Comparison of ENCODE assay signal across 25 cellular contexts in the genomic region with DNA sequence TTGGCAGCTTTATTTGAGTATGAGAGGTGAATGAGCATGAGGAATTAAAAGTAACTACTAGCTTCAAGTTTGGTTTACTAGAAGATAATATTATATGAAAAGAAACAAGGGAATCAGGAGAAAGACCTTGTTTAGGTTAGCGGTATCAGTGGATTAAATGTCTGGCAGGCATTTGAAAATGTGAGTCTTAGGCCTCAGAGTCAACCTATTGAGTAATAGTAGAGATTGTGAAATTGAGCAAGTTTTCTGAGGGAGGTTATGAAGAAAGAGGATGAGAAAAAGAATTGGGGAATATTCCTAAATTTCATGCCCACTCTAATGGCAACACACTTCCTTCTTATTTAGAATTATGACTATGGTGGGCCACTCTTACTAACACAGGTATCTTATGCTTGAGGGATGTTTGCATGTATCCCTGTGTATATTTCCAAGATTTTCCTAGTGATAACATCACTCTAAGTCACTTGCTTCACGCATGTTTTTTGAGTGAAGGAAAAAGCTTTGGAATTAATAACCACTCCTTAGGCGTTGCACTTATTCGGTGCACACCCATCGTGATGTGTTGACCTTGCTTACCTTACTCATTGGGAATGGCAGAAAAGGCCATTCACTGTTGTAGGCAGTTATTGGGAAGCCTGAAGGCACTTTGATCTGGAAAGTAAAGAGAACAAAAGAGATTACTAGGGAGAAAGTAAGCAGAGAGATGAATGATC. TPM values are rescaled to one million over a fixed set of nuclear protein-coding genes. Genes with fewer than 3 reads are reported as not detected.
DNase-seq lines count a peak whose midpoint lies in the region; ATAC-seq, FAIRE-seq and TF ChIP-seq lines count a peak whose summit lies in the region.
"Had no signal": no experiment of that assay in that cellular context is flagged by ENCODE, and none has a peak within 500 bp of the region (broad histone marks: within the 10 kb centered on the region; RNA-seq: fewer than 3 reads in every experiment).

No MANE protein-coding gene starts in this region.

- no peak overlapping the region for H3K9ac ChIP-seq in K562 (ENCODE audit: insufficient read depth in 1 of 2, low read depth in 2 of 2, low read length in 2 of 2)

- intact Hi-C loops in K562 (cut with micrococcal nuclease) = no loop called here
- intact Hi-C loops in CD4-positive, alpha-beta memory T cell (cut with micrococcal nuclease) = loop anchor here (10.0 kb wide), 2 partner anchors 185 to 635 kb away; no protein-coding TSS in a partner anchor

- H3K27me3 Mint-ChIP-seq in CD4-positive, alpha-beta memory T cell = peaks cover 2% of the 10 kb centered on the region in 2 donors

- no peak for ATAC-seq in K562
- no peak for ATAC-seq in HG02870 (IDR thresholded peaks at IDR 0.05; ENCODE audit: unreplicated experiment)
- ATAC-seq: gastroesophageal sphincter; naive thymus-derived CD4-positive, alpha-beta T cell; Right ventricle myocardium inferior had no signal

- H3K27me3 ChIP-seq in K562 (ENCODE audit: control insufficient read depth in 2 of 2, insufficient read depth in 2 of 2, low read length in 2 of 2) (no peaks in the 10 kb centered on the region), hepatocyte (no peaks in the 10 kb centered on the region)
- no peaks in the 10 kb centered on the region for H3K27me3 ChIP-seq in CD4-positive, alpha-beta memory T cell (ENCODE audit: insufficient read depth, low read length)
- H3K27me3 ChIP-seq: adrenal gland, gastroesophageal sphincter, tibial nerve had no signal

- TF ChIP-seq CTCF in K562 (IDR thresholded peaks at IDR 0.05 in 2 of 3, conservative IDR thresholded peaks at IDR 0.05 in 1 of 3; ENCODE audit: insufficient read depth in 2 of 3, low read depth in 1 of 3, low read length in 3 of 3) = no peak
- TF ChIP-seq CTCF in hepatocyte (IDR thresholded peaks at IDR 0.05; ENCODE audit: poor library complexity) = no peak

- H3K4me3 Mint-ChIP-seq in CD4-positive, alpha-beta memory T cell = no peak overlapping the region
- H3K4me3 Mint-ChIP-seq: activated B cell treated with CpG ODN at 0.5 μM for 24 hours; CD4-positive, CD25-positive, alpha-beta regulatory T cell; naive thymus-derived CD4-positive, alpha-beta T cell; T-helper 1 cell treated with Interleukin-12 subunit alpha and Interleukin-12 subunit beta and Interleukin-4 antibody, amounts not matched to agents 30 μg/mL and 1 μg/mL, for 36 hours had no signal

- H3K9me1 ChIP-seq in K562 (ENCODE audit: control insufficient read depth, insufficient read depth, low read length) = no peaks in the 10 kb centered on the region

- H3K4me3 ChIP-seq in K562 = no peak overlapping the region
- H3K4me3 ChIP-seq in hepatocyte = no peak overlapping the region
- H3K4me3 ChIP-seq in urinary bladder (ENCODE audit: low read depth, low read length) = no peak overlapping the region
- H3K4me3 ChIP-seq in CD4-positive, alpha-beta memory T cell (ENCODE audit: low read length in 2 of 2) = no peak overlapping the region
- H3K4me3 ChIP-seq: adrenal gland, gastroesophageal sphincter, lung, tibial nerve had no signal

- H3K4me2 ChIP-seq in K562 (ENCODE audit: insufficient read depth, low read length) (no peak overlapping the region), hepatocyte (no peak overlapping the region)

- 79% methylated on average over 5 of the region's 5 CpGs for WGBS in K562 (ENCODE audit: insufficient coverage, low coverage, missing lambda C conversion rate)
- WGBS in hepatocyte (ENCODE audit: low lambda C conversion rate, missing lambda C conversion rate) = 81% methylated on average over 5 of the region's 5 CpGs
- 78% methylated on average over 5 of the region's 5 CpGs for WGBS in urinary bladder

- no peaks in the 10 kb centered on the region for H3K79me2 ChIP-seq in K562 (ENCODE audit: control insufficient read depth, insufficient read depth, low read length)
- H3K79me2 ChIP-seq in hepatocyte = peaks cover 2% of the 10 kb centered on the region

- TF ChIP-seq POLR2A in K562 (conservative IDR thresholded peaks at IDR 0.05) = no peak

- no peaks in the 10 kb centered on the region for H3K9me2 ChIP-seq in hepatocyte (replicated peaks; ENCODE audit: insufficient read depth)

- no peaks in the 10 kb centered on the region for H3K4me1 Mint-ChIP-seq in CD4-positive, alpha-beta memory T cell
- H3K4me1 Mint-ChIP-seq: activated B cell treated with CpG ODN at 0.5 μM for 24 hours; CD4-positive, CD25-positive, alpha-beta regulatory T cell had no signal

- H3K27ac Mint-ChIP-seq in CD4-positive, alpha-beta memory T cell = no peak overlapping the region
- H3K27ac Mint-ChIP-seq: activated B cell treated with CpG ODN at 0.5 μM for 24 hours; CD4-positive, CD25-positive, alpha-beta regulatory T cell; naive thymus-derived CD4-positive, alpha-beta T cell; T-helper 1 cell treated with Interleukin-12 subunit alpha and Interleukin-12 subunit beta and Interleukin-4 antibody, amounts not matched to agents 30 μg/mL and 1 μg/mL, for 36 hours had no signal

- BruUV-seq in K562 (replicated peaks; lab: Mats Ljungman, UMichigan) = no TSS peak

- CTCF ChIA-PET in K562 (lab: Yijun Ruan, JAX; ENCODE audit: low intra/inter-chr PET ratio) = no interaction called here
- CTCF ChIA-PET in CD4-positive, alpha-beta memory T cell (lab: Charles Lee; ENCODE audit: partially characterized antibody) = interaction anchor here (0.8 kb wide), 1 partner anchor 366 kb away, joined by 3 read pairs; no protein-coding TSS in a partner anchor

- no peaks in the 10 kb centered on the region for H3K36me3 ChIP-seq in K562 (ENCODE audit: control insufficient read depth, insufficient read depth, low read length)
- no peaks in the 10 kb centered on the region for H3K36me3 ChIP-seq in hepatocyte (replicated peaks; ENCODE audit: insufficient read depth, low read depth)
- H3K36me3 ChIP-seq in urinary bladder (ENCODE audit: insufficient read depth) = no peaks in the 10 kb centered on the region
- no peaks in the 10 kb centered on the region for H3K36me3 ChIP-seq in CD4-positive, alpha-beta memory T cell (ENCODE audit: insufficient read depth, low read length)
- H3K36me3 ChIP-seq: adrenal gland, gastroesophageal sphincter, tibial nerve had no signal

- H3K4me1 ChIP-seq in K562 (replicated peaks in 1 of 2; ENCODE audit: control insufficient read depth in 2 of 2, insufficient read depth in 2 of 2, low read length in 2 of 2) = peaks cover 0 to 17% of the 10 kb centered on the region in 2 experiments; a peak in 3 of 5 replicates
- peaks cover 5% of the 10 kb centered on the region for H3K4me1 ChIP-seq in hepatocyte (ENCODE audit: insufficient read depth)
- no peaks in the 10 kb centered on the region for H3K4me1 ChIP-seq in urinary bladder (ENCODE audit: insufficient read depth)
- no peaks in the 10 kb centered on the region for H3K4me1 ChIP-seq in CD4-positive, alpha-beta memory T cell (ENCODE audit: insufficient read depth, low read length)
- H3K4me1 ChIP-seq: adrenal gland, gastroesophageal sphincter, tibial nerve had no signal

- H2AFZ ChIP-seq in K562 (ENCODE audit: low read depth, low read length) (no peak overlapping the region), hepatocyte (no peak overlapping the region)

- no peak overlapping the region for H3K27ac ChIP-seq in K562 (ENCODE audit: extremely low read depth, low read depth, low read length)
- peak overlapping the region; percentile 70 for H3K27ac ChIP-seq in hepatocyte
- peak overlapping the region; percentile 16 for H3K27ac ChIP-seq in urinary bladder (ENCODE audit: low read depth)
- no peak overlapping the region for H3K27ac ChIP-seq in CD4-positive, alpha-beta memory T cell (ENCODE audit: low read depth, low read length)
- H3K27ac ChIP-seq: 22Rv1, adrenal gland, gastroesophageal sphincter, tibial nerve had no signal

- no peak for TF ChIP-seq RAD21 in K562 (CRISPR knock-in tag; conservative IDR thresholded peaks at IDR 0.05 in 1 of 2, IDR thresholded peaks at IDR 0.05 in 1 of 2)

- H4K20me1 ChIP-seq in K562 (replicated peaks; ENCODE audit: control insufficient read depth, insufficient read depth, low read length) (no peaks in the 10 kb centered on the region), hepatocyte (ENCODE audit: insufficient read depth, poor library complexity, severe bottlenecking) (no peaks in the 10 kb centered on the region)

- no peak for TF ChIP-seq EP300 in K562 (IDR thresholded peaks at IDR 0.05; ENCODE audit: low read length)

- POLR2A ChIA-PET in K562 (lab: Yijun Ruan, JAX) = interaction anchor here (0.6 kb wide), 1 partner anchor 318 kb away, joined by 3 read pairs; no protein-coding TSS in a partner anchor
- POLR2A ChIA-PET in CD4-positive, alpha-beta memory T cell (lab: Charles Lee; ENCODE audit: partially characterized antibody) = no interaction called here

- in situ Hi-C loops in K562 (cut with MboI) = no loop called here

- H3K9me3 ChIP-seq in K562 (replicated peaks; ENCODE audit: control insufficient read depth, insufficient read depth, low read depth, low read length) = no peaks in the 10 kb centered on the region
- peaks cover 10% of the 10 kb centered on the region for H3K9me3 ChIP-seq in hepatocyte (ENCODE audit: low read depth)
- H3K9me3 ChIP-seq in CD4-positive, alpha-beta memory T cell (ENCODE audit: control insufficient read depth in 1 of 2, low read length in 2 of 2) = no peaks in the 10 kb centered on the region
- H3K9me3 ChIP-seq: adrenal gland, gastroesophageal sphincter had no signal

- no peaks in the 10 kb centered on the region for H3K36me3 Mint-ChIP-seq in CD4-positive, alpha-beta memory T cell
- H3K36me3 Mint-ChIP-seq: CD4-positive, CD25-positive, alpha-beta regulatory T cell had no signal

- peaks cover 0 to 7% (median 0%) of the 10 kb centered on the region in 8 donors for H3K9me3 Mint-ChIP-seq in CD4-positive, alpha-beta memory T cell

- FAIRE-seq in K562 (lab: Jason Lieb, UNC) = no peak
- FAIRE-seq: GM18507 had no signal

- DNase-seq in SIG-M5 treated with dmso at 0.1 percent for 504 hours (lab: John Stamatoyannopoulos, UW; ENCODE audit: unreplicated experiment) (peak; percentile 77), SIG-M5 (lab: John Stamatoyannopoulos, UW) (no peak), K562 (ENCODE audit: extremely low read depth in 1 of 4, low spot score in 3 of 4) (no peak), hepatocyte (ENCODE audit: low spot score) (no peak), NCI-H524 (lab: John Stamatoyannopoulos, UW) (no peak)
- DNase-seq in CD4-positive, alpha-beta memory T cell = no peak
- DNase-seq: activated B cell treated with CpG ODN at 0.5 μM for 24 hours; adrenal gland; CD4-positive, CD25-positive, alpha-beta regulatory T cell; effector memory CD4-positive, alpha-beta T cell; H7; naive thymus-derived CD4-positive, alpha-beta T cell; NCI-H146; NCI-H345; NK-92 treated with Interleukin-12 subunit alpha and Interleukin-12 subunit beta, amount 100 ng/mL, for 24 hours; posterior cingulate gyrus had no signal

RNA-seq across cellular contexts. Expression of gene ELL2, which starts 8.2 kb away (rescaled TPM):
- 31.2 and 65.3 TPM in 2 replicates for total RNA-seq in K562 (2011; cell fraction: chromatin; rRNA removed; ENCODE audit: low replicate concordance)
- 11.2 and 15.0 TPM in 2 replicates for total RNA-seq in K562 (2011; cell fraction: nucleolus; rRNA removed)
- 29.9 and 45.8 TPM in 2 replicates for total RNA-seq in K562 (2011; cell fraction: nucleoplasm; rRNA removed)
- 14.0 and 18.3 TPM in 2 replicates for total RNA-seq in K562 (2014; rRNA removed)
- total RNA-seq in K562 (2014; rRNA removed; fragmentation: Illumina TruSeq; extraction: Trizol) = 14.7 and 17.1 TPM in 2 replicates
- 10.1 and 12.5 TPM in 2 replicates for total RNA-seq in K562 (2015; rRNA removed; fragmentation: Illumina TruSeq; extraction: Trizol)
- 16.2 and 23.1 TPM in 2 replicates for total RNA-seq in K562 (2021)
- polyA plus RNA-seq in K562 (2011; rRNA removed) = 11.1 and 16.3 TPM in 2 replicates
- 4.0 and 4.7 TPM in 2 replicates for polyA plus RNA-seq in K562 (2011; cell fraction: cytosol; rRNA removed)
- 13.8 and 14.7 TPM in 2 replicates for polyA plus RNA-seq in K562 (2011; cell fraction: nucleus; rRNA removed)
- polyA plus RNA-seq in K562 (2012) = 8.3 and 11.9 TPM in 2 replicates
- 11.4 and 14.5 TPM in 2 replicates for polyA plus RNA-seq in K562 (2014; fragmentation: Illumina TruSeq; extraction: Trizol)
- 1 to 10 TPM; 4.3 to 6.8 TPM for polyA plus RNA-seq in K562 (2014; fragmentation: Nextera tagmentation; extraction: Ambion mirVana)
- 9.0 and 14.6 TPM in 2 replicates for polyA plus RNA-seq in K562 (2014; rRNA removed)
- 21.9 and 28.0 TPM in 2 replicates for polyA minus RNA-seq in K562 (2011; rRNA and poly(A)+ RNA removed)
- 4.8 and 11.7 TPM in 2 replicates for polyA minus RNA-seq in K562 (2011; cell fraction: cytosol; rRNA and poly(A)+ RNA removed)
- polyA minus RNA-seq in K562 (2011; cell fraction: nucleus; rRNA and poly(A)+ RNA removed) = 21.4 and 33.0 TPM in 2 replicates
- 51.1 and 56.0 TPM in 2 replicates for total RNA-seq in hepatocyte
- polyA plus RNA-seq in hepatocyte = 31.9 and 34.6 TPM in 2 replicates
- 30.2 TPM for total RNA-seq in urinary bladder
- polyA plus RNA-seq in urinary bladder = 14.1 TPM
- 10 to 100 TPM; 14.0 to 15.6 TPM for total RNA-seq in CD4-positive, alpha-beta memory T cell
- 1 to 10 TPM; 2.8 to 4.5 TPM for polyA plus RNA-seq in CD4-positive, alpha-beta memory T cell

Comparison
In these comparisons a context has a peak if more than half of its experiments do, and no peak if none do; other contexts are left out.
1. H3K27ac ChIP-seq: peak in hepatocyte (single experiment) and urinary bladder (single experiment); none in K562 (single experiment) and CD4-positive, alpha-beta memory T cell (single experiment).